ENCODE assay signal across 1 cellular context in the genomic region with DNA sequence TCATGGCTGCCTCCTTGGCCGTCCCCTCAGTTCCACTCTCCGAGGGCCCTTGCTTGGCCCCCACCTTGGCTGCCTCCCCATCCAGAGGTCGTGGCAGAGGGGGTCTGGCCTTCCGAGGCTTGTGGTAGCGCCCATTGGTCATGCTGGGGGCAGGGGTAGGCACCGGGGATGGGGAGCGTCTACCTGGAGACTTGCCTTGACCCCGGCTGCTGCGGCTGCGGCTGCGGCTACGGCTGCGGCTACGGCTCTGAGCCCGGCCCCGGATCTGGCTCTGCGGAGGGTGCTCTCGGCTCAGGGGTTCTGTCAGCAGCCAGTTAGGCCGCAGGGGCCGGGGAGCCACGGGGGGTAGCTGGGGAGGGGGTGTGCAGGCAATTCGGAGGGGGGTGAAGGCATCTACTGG.
TF ChIP-seq lines count a peak whose summit lies in the region.

No MANE protein-coding gene starts in this region.

TF ChIP-seq in IMR-90, 13 proteins besides CTCF, POLR2A, EP300 and RAD21:
- TF ChIP-seq SMC3 (IDR thresholded peaks at IDR 0.05; ENCODE audit: low read depth, low read length) (no peak), RFX5 (IDR thresholded peaks at IDR 0.05; ENCODE audit: low read depth, low read length) (no peak), CEBPB (IDR thresholded peaks at IDR 0.05; ENCODE audit: low read depth, low read length) (no peak)
TF ChIP-seq in IMR-90: peak in this region for 0.
